27 cellular contexts compared by ENCODE assay signal in genomic region chr12:19277707-19278106, GRCh38.
"Had no signal": no experiment of that assay in that cellular context is flagged by ENCODE, and none has a peak within 500 bp of the region (broad histone marks: within the 10 kb centered on the region; RNA-seq: fewer than 3 reads in every experiment).

No MANE protein-coding gene starts in this region.

- H3K27ac ChIP-seq: brain microvascular endothelial cell, gastrocnemius medialis, hepatocyte, spleen, tibial nerve had no signal

- H3K4me2 ChIP-seq: hepatocyte had no signal

- H3K36me3 Mint-ChIP-seq: naive B cell had no signal

- H3K4me1 Mint-ChIP-seq: mesothelial cell of epicardium, naive B cell, nephron progenitor cell had no signal

- H3K9me3 Mint-ChIP-seq: activated CD4-positive, alpha-beta memory T cell treated with anti-CD3 and anti-CD28 coated beads for 36 hours; activated CD4-positive, alpha-beta T cell treated with anti-CD3 and anti-CD28 coated beads, Interleukin-2, amount 10 ng/mL, durations not matched to agents 24 days and 14 days; activated T-helper 1 cell treated with anti-CD3 and anti-CD28 coated beads, Interleukin-12 subunit alpha, Interleukin-12 subunit beta, Interleukin-2, Interleukin-4 antibody, amounts not matched to agents 30 ng/mL and 10 ng/mL and 1 ng/mL, durations not matched to agents 14 hours and 24 hours and 36 hours; effector memory CD8-positive, alpha-beta T cell; mesothelial cell of epicardium; naive B cell; nephron progenitor cell had no signal

- DNase-seq: activated CD4-positive, alpha-beta memory T cell treated with anti-CD3 and anti-CD28 coated beads for 36 hours; activated CD4-positive, alpha-beta T cell treated with anti-CD3 and anti-CD28 coated beads, Interleukin-2, amount 10 ng/mL, durations not matched to agents 24 days and 14 days; activated CD4-positive, CD25-positive, alpha-beta regulatory T cell treated with anti-CD3 and anti-CD28 coated beads, Interleukin-2, amount 50 U/mL, for 72 hours; activated CD8-positive, alpha-beta memory T cell treated with anti-CD3 and anti-CD28 coated beads, Interleukin-2, amount 50 U/mL, for 4 hours; activated gamma-delta T cell; activated naive CD4-positive, alpha-beta T cell treated with anti-CD3 and anti-CD28 coated beads, Interleukin-2, amount 50 U/mL, for 16 hours; activated T-cell treated with anti-CD3 and anti-CD28 coated beads, Interleukin-2, amount 50 U/mL, for 1 hour; amniotic stem cell; brain microvascular endothelial cell; caudate nucleus; cortex of kidney; effector memory CD8-positive, alpha-beta T cell; erythroblast; gastrocnemius medialis; kidney; left colon; naive B cell; nephron progenitor cell; occipital lobe; spleen; stimulated activated naive CD4-positive, alpha-beta T cell treated with Interleukin-2 at 50 U/mL for 16 hours; T-helper 9 cell had no signal

- H3K4me3 ChIP-seq: gastrocnemius medialis, hepatocyte, right atrium auricular region, spleen, tibial nerve had no signal

- H3K36me3 ChIP-seq: gastrocnemius medialis, spleen had no signal

- H3K27me3 ChIP-seq: brain microvascular endothelial cell, gastrocnemius medialis, hepatocyte, right atrium auricular region, spleen, tibial nerve had no signal

- H3K4me1 ChIP-seq: gastrocnemius medialis had no signal

- H3K27me3 Mint-ChIP-seq: activated CD4-positive, alpha-beta memory T cell treated with anti-CD3 and anti-CD28 coated beads for 36 hours; effector memory CD8-positive, alpha-beta T cell; naive B cell had no signal

- H3K4me3 Mint-ChIP-seq: activated CD4-positive, alpha-beta memory T cell treated with anti-CD3 and anti-CD28 coated beads for 36 hours; activated CD4-positive, alpha-beta T cell treated with anti-CD3 and anti-CD28 coated beads, Interleukin-2, amount 10 ng/mL, durations not matched to agents 24 days and 14 days; activated T-helper 1 cell treated with anti-CD3 and anti-CD28 coated beads, Interleukin-12 subunit alpha, Interleukin-12 subunit beta, Interleukin-2, Interleukin-4 antibody, amounts not matched to agents 30 ng/mL and 10 ng/mL and 1 ng/mL, durations not matched to agents 14 hours and 24 hours and 36 hours; effector memory CD8-positive, alpha-beta T cell; mesothelial cell of epicardium; naive B cell; nephron progenitor cell had no signal

- H3K27ac Mint-ChIP-seq: activated CD4-positive, alpha-beta memory T cell treated with anti-CD3 and anti-CD28 coated beads for 36 hours; activated CD4-positive, alpha-beta T cell treated with anti-CD3 and anti-CD28 coated beads, Interleukin-2, amount 10 ng/mL, durations not matched to agents 24 days and 14 days; activated T-helper 1 cell treated with anti-CD3 and anti-CD28 coated beads, Interleukin-12 subunit alpha, Interleukin-12 subunit beta, Interleukin-2, Interleukin-4 antibody, amounts not matched to agents 30 ng/mL and 10 ng/mL and 1 ng/mL, durations not matched to agents 14 hours and 24 hours and 36 hours; effector memory CD8-positive, alpha-beta T cell; naive B cell; nephron progenitor cell had no signal

- H3K9me3 ChIP-seq: gastrocnemius medialis, right atrium auricular region, spleen, tibial nerve had no signal

- H2AFZ ChIP-seq: hepatocyte had no signal
